29 cellular contexts compared by ENCODE assay signal in genomic region chr17:5951912-5952311, GRCh38.
"Had no signal": no experiment of that assay in that cellular context is flagged by ENCODE, and none has a peak within 500 bp of the region (broad histone marks: within the 10 kb centered on the region; RNA-seq: fewer than 3 reads in every experiment).

No MANE protein-coding gene starts in this region.

- H3K4me1 Mint-ChIP-seq: neural progenitor cell; stimulated activated effector memory CD8-positive, alpha-beta T cell treated with anti-CD3 and anti-CD28 coated beads, Interleukin-12 subunit alpha, Interleukin-12 subunit beta, amount 100 ng/mL, for 72 hours; stimulated activated naive B cell treated with anti-CD40 and anti-IgM and Interleukin-4, amounts not matched to agents 10 μg/mL and 1 μg/mL and 100 μg/mL, for 72 hours had no signal

- H3K9me3 Mint-ChIP-seq: natural killer cell treated with Interleukin-12 subunit alpha and Interleukin-12 subunit beta and Interleukin-15 and Interleukin-18, amount 100 ng/mL, for 72 hours had no signal

- H3K36me3 Mint-ChIP-seq: natural killer cell treated with Interleukin-12 subunit alpha and Interleukin-12 subunit beta and Interleukin-15 and Interleukin-18, amount 100 ng/mL, for 72 hours; neural progenitor cell; stimulated activated effector memory CD8-positive, alpha-beta T cell treated with anti-CD3 and anti-CD28 coated beads, Interleukin-12 subunit alpha, Interleukin-12 subunit beta, amount 100 ng/mL, for 72 hours; stimulated activated naive B cell treated with anti-CD40 and anti-IgM and Interleukin-4, amounts not matched to agents 10 μg/mL and 1 μg/mL and 100 μg/mL, for 72 hours had no signal

- H3K36me3 ChIP-seq: neural progenitor cell, ovary, right lobe of liver, sigmoid colon, stomach, thoracic aorta, thyroid gland, tibial nerve, upper lobe of left lung, vagina had no signal

- H3K27ac Mint-ChIP-seq: naive thymus-derived CD8-positive, alpha-beta T cell; natural killer cell treated with Interleukin-12 subunit alpha and Interleukin-12 subunit beta and Interleukin-15 and Interleukin-18, amount 100 ng/mL, for 72 hours; neural progenitor cell; progenitor cell of endocrine pancreas; stimulated activated effector memory CD8-positive, alpha-beta T cell treated with anti-CD3 and anti-CD28 coated beads, Interleukin-12 subunit alpha, Interleukin-12 subunit beta, amount 100 ng/mL, for 72 hours; stimulated activated naive B cell treated with anti-CD40 and anti-IgM and Interleukin-4, amounts not matched to agents 10 μg/mL and 1 μg/mL and 100 μg/mL, for 72 hours; stimulated activated naive CD8-positive, alpha-beta T cell treated with anti-CD3 and anti-CD28 coated beads, Interleukin-15, Interleukin-2, amounts not matched to agents 100 ng/mL and 50 ng/mL, for 24 hours had no signal

- H3K4me3 Mint-ChIP-seq: naive thymus-derived CD8-positive, alpha-beta T cell; natural killer cell treated with Interleukin-12 subunit alpha and Interleukin-12 subunit beta and Interleukin-15 and Interleukin-18, amount 100 ng/mL, for 72 hours; nephron progenitor cell; neural progenitor cell; stimulated activated effector memory CD8-positive, alpha-beta T cell treated with anti-CD3 and anti-CD28 coated beads, Interleukin-12 subunit alpha, Interleukin-12 subunit beta, amount 100 ng/mL, for 72 hours; stimulated activated naive B cell treated with anti-CD40 and anti-IgM and Interleukin-4, amounts not matched to agents 10 μg/mL and 1 μg/mL and 100 μg/mL, for 72 hours; stimulated activated naive CD8-positive, alpha-beta T cell treated with anti-CD3 and anti-CD28 coated beads, Interleukin-15, Interleukin-2, amounts not matched to agents 100 ng/mL and 50 ng/mL, for 24 hours had no signal

- ATAC-seq: naive thymus-derived CD8-positive, alpha-beta T cell; natural killer cell treated with Interleukin-12 subunit alpha and Interleukin-12 subunit beta and Interleukin-15 and Interleukin-18, amount 100 ng/mL, for 72 hours; psoas muscle; right cardiac atrium; right lobe of liver; stimulated activated effector memory CD8-positive, alpha-beta T cell treated with anti-CD3 and anti-CD28 coated beads, Interleukin-12 subunit alpha, Interleukin-12 subunit beta, amount 100 ng/mL, for 72 hours; stimulated activated naive B cell treated with anti-CD40 and anti-IgM and Interleukin-4, amounts not matched to agents 10 μg/mL and 1 μg/mL and 100 μg/mL, for 72 hours had no signal

- DNase-seq: naive thymus-derived CD8-positive, alpha-beta T cell; nephron progenitor cell; occipital lobe; ovary; posterior cingulate gyrus; psoas muscle; right cardiac atrium; right lobe of liver; sigmoid colon; small intestine; stimulated activated CD4-positive, alpha-beta T cell treated with anti-CD3 and anti-CD28 coated beads, Interleukin-15, amount 100 ng/mL, for 24 hours; stimulated activated CD4-positive, alpha-beta T cell treated with anti-CD3 and anti-CD28 coated beads, Interleukin-2, amount 100 ng/mL, for 24 hours; stimulated activated CD4-positive, alpha-beta T cell treated with anti-CD3 and anti-CD28 coated beads, Interleukin-2, amount 100 ng/mL, for 48 hours; stimulated activated CD4-positive, alpha-beta T cell treated with anti-CD3 and anti-CD28 coated beads, Interleukin-4, amount 100 ng/mL, for 24 hours; stimulated activated naive B cell treated with anti-CD40 and anti-IgM and Interleukin-4, amounts not matched to agents 10 μg/mL and 1 μg/mL and 100 μg/mL, for 72 hours; stimulated activated naive CD4-positive, alpha-beta T cell treated with Interleukin-2 at 50 U/mL for 16 hours; stomach; thyroid gland; trophoblast cell; upper lobe of left lung had no signal

- H3K9me3 ChIP-seq: ovary, right lobe of liver, thyroid gland, vagina had no signal

- H3K4me3 ChIP-seq: neural progenitor cell, ovary, psoas muscle, right lobe of liver, sigmoid colon, stomach, thoracic aorta, thyroid gland, tibial nerve, upper lobe of left lung, vagina had no signal

- H3K27me3 ChIP-seq: neural progenitor cell, ovary, right lobe of liver, sigmoid colon, thyroid gland, tibial nerve, upper lobe of left lung, vagina had no signal

- H3K27ac ChIP-seq: neural progenitor cell, ovary, parathyroid adenoma, psoas muscle, right lobe of liver, sigmoid colon, stomach, thoracic aorta, thyroid gland, tibial nerve, upper lobe of left lung, vagina had no signal
